Comparison of ENCODE assay signal across 9 cellular contexts in the genomic region with DNA sequence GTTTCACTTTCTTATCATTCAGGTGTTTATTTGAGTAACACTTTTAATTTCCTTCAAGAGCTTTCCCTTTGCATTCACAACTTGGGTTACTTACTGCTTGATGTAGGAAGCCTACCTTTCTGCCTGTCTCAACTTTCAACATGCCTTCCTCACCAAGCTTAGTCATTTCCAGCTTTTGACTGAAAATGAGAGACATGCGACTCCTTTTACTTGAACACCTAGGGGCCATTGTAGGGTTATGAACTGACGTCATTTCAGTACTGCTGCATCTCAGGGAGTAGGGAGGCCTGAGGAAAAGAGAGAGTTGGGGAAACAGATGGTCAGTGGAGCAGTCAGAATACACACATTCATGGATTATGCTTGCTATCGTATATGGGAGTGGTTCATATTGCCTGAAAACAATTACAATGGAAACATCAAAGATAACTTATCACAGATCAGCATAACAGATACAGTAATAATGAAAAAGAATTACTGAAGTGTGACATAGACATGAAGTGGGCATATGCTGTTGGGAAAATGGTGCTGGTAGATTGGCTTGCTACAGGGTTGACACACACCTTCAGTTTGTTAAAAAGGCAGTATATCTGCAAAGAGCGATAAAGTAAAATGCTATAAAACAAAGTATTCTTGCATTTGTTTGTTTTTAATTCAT. TPM values are rescaled to one million over a fixed set of nuclear protein-coding genes. Genes with fewer than 3 reads are reported as not detected.
DNase-seq lines count a peak whose midpoint lies in the region; ATAC-seq and TF ChIP-seq lines count a peak whose summit lies in the region.
"Had no signal": no experiment of that assay in that cellular context is flagged by ENCODE, and none has a peak within 500 bp of the region (broad histone marks: within the 10 kb centered on the region; RNA-seq: fewer than 3 reads in every experiment).

No MANE protein-coding gene starts in this region.

- H3K36me3 ChIP-seq in HEK293 (ENCODE audit: control insufficient read depth in 2 of 2, insufficient read depth in 1 of 2, low read length in 2 of 2): peaks cover 0 to 16% of the 10 kb centered on the region in 2 experiments; a peak in 1 of 3 replicates
- peaks cover 33 to 38% of the 10 kb centered on the region in 2 donors for H3K36me3 ChIP-seq in mucosa of rectum (ENCODE audit: control insufficient read depth in 2 of 2, insufficient read depth in 2 of 2, low read length in 2 of 2)
- H3K36me3 ChIP-seq in aorta (ENCODE audit: control insufficient read depth in 1 of 2, insufficient read depth in 2 of 2, low read length in 1 of 2): peaks cover 2 to 5% of the 10 kb centered on the region in 2 donors
- H3K36me3 ChIP-seq in left ventricle myocardium inferior: peaks cover 27% of the 10 kb centered on the region

- TF ChIP-seq CTCF in HEK293 (tag by site-specific recombination; IDR thresholded peaks at IDR 0.05): no peak
- no peak for TF ChIP-seq CTCF in left ventricle myocardium inferior (IDR thresholded peaks at IDR 0.05; ENCODE audit: borderline replicate concordance)

- DNase-seq in HT1080 (ENCODE audit: low read depth) (peak; percentile 42), NCI-H510A (lab: John Stamatoyannopoulos, UW) (no peak), aorta (no peak), left ventricle myocardium inferior (no peak), AML-193 (lab: John Stamatoyannopoulos, UW) (no peak)

- H3K27me3 ChIP-seq in mucosa of rectum (ENCODE audit: control insufficient read depth in 2 of 2, insufficient read depth in 2 of 2, low read length in 2 of 2) (no peaks in the 10 kb centered on the region), aorta (ENCODE audit: control insufficient read depth in 1 of 2, insufficient read depth in 2 of 2, low read length in 1 of 2) (no peaks in the 10 kb centered on the region), left ventricle myocardium inferior (ENCODE audit: low read depth) (no peaks in the 10 kb centered on the region)

- 91% methylated on average over 4 of the region's 4 CpGs for WGBS in aorta, 2 donors

- no peaks in the 10 kb centered on the region for H3K9me3 ChIP-seq in HEK293 (ENCODE audit: control insufficient read depth, insufficient read depth, low read depth, low read length)
- no peaks in the 10 kb centered on the region for H3K9me3 ChIP-seq in mucosa of rectum (ENCODE audit: control insufficient read depth in 2 of 2, low read length in 2 of 2)
- no peaks in the 10 kb centered on the region for H3K9me3 ChIP-seq in aorta (ENCODE audit: control insufficient read depth, low read length)
- no peaks in the 10 kb centered on the region for H3K9me3 ChIP-seq in left ventricle myocardium inferior (replicated peaks)

- CTCF ChIA-PET in HEK293 (lab: Yijun Ruan, JAX): interaction anchor here (1.1 kb wide), 1 partner anchor 10 kb away, joined by 3 read pairs; no protein-coding TSS in a partner anchor

- intact Hi-C loops in aorta (cut with DNase I): loop anchor here (5.0 kb wide), 2 partner anchors 34 to 44 kb away; no protein-coding TSS in a partner anchor
- intact Hi-C loops in left ventricle myocardium inferior (cut with micrococcal nuclease): no loop called here

- H3K9ac ChIP-seq in mucosa of rectum (ENCODE audit: low read depth in 1 of 2, low read length in 2 of 2): no peak overlapping the region

- H3K4me3 ChIP-seq in HEK293 (ENCODE audit: low read depth, low read length) (no peak overlapping the region), mucosa of rectum (ENCODE audit: low read length in 2 of 2) (no peak overlapping the region), aorta (ENCODE audit: low read length in 2 of 2) (no peak overlapping the region), left ventricle myocardium inferior (no peak overlapping the region)
- H3K4me3 ChIP-seq: skin epidermis had no signal

- H3K27ac ChIP-seq in HEK293 (ENCODE audit: extremely low read depth, low read depth, low read length): no peak overlapping the region
- peak overlapping the region; percentile 12 to 30 for H3K27ac ChIP-seq in mucosa of rectum (ENCODE audit: low read depth in 2 of 2, low read length in 2 of 2)
- H3K27ac ChIP-seq in aorta (ENCODE audit: low read depth in 1 of 2, low read length in 2 of 2): no peak overlapping the region
- no peak overlapping the region for H3K27ac ChIP-seq in left ventricle myocardium inferior (replicated peaks)
- H3K27ac ChIP-seq: skin epidermis had no signal

- POLR2A ChIA-PET in HEK293 (lab: Yijun Ruan, JAX): interaction anchor here (1.1 kb wide), 1 partner anchor 11 kb away, joined by 4 read pairs; no protein-coding TSS in a partner anchor

- peaks cover 6% of the 10 kb centered on the region; the same call in 1 of the 2 replicates for H3K4me1 ChIP-seq in HEK293 (ENCODE audit: control insufficient read depth, insufficient read depth, low read length)
- no peaks in the 10 kb centered on the region for H3K4me1 ChIP-seq in mucosa of rectum (ENCODE audit: control insufficient read depth in 2 of 2, insufficient read depth in 2 of 2, low read length in 2 of 2)
- H3K4me1 ChIP-seq in aorta (ENCODE audit: control insufficient read depth in 1 of 2, insufficient read depth in 2 of 2, low read length in 2 of 2): peaks cover 2 to 13% of the 10 kb centered on the region in 2 donors
- peaks cover 25% of the 10 kb centered on the region for H3K4me1 ChIP-seq in left ventricle myocardium inferior

- ATAC-seq in GM19035 (IDR thresholded peaks at IDR 0.05; ENCODE audit: unreplicated experiment): peak; percentile 98
- ATAC-seq in aorta (ENCODE audit: low FRiP score): no peak

TF ChIP-seq in HEK293, 187 proteins besides CTCF, POLR2A, EP300 and RAD21 (continues in another document):
- TF ChIP-seq, protein P1, sequence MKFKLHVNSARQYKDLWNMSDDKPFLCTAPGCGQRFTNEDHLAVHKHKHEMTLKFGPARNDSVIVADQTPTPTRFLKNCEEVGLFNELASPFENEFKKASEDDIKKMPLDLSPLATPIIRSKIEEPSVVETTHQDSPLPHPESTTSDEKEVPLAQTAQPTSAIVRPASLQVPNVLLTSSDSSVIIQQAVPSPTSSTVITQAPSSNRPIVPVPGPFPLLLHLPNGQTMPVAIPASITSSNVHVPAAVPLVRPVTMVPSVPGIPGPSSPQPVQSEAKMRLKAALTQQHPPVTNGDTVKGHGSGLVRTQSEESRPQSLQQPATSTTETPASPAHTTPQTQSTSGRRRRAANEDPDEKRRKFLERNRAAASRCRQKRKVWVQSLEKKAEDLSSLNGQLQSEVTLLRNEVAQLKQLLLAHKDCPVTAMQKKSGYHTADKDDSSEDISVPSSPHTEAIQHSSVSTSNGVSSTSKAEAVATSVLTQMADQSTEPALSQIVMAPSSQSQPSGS (tag by site-specific recombination; IDR thresholded peaks at IDR 0.05; ENCODE audit: low read depth): peak; percentile 91
- TF ChIP-seq ZNF335 (tag by site-specific recombination; conservative IDR thresholded peaks at IDR 0.05): peak; percentile 64
- peak; percentile 24; the same call in 1 of the 2 replicates for TF ChIP-seq ZXDB (tag by site-specific recombination; IDR thresholded peaks at IDR 0.05)
- peak; percentile 71 for TF ChIP-seq ZNF629 (tag by site-specific recombination; IDR thresholded peaks at IDR 0.05)
- TF ChIP-seq FEZF1 (tag by site-specific recombination; IDR thresholded peaks at IDR 0.05): peak; percentile 58
- TF ChIP-seq ZBTB48 (tag by site-specific recombination; IDR thresholded peaks at IDR 0.05): peak; percentile 64; the same call in 1 of the 2 replicates
- TF ChIP-seq, protein P2, sequence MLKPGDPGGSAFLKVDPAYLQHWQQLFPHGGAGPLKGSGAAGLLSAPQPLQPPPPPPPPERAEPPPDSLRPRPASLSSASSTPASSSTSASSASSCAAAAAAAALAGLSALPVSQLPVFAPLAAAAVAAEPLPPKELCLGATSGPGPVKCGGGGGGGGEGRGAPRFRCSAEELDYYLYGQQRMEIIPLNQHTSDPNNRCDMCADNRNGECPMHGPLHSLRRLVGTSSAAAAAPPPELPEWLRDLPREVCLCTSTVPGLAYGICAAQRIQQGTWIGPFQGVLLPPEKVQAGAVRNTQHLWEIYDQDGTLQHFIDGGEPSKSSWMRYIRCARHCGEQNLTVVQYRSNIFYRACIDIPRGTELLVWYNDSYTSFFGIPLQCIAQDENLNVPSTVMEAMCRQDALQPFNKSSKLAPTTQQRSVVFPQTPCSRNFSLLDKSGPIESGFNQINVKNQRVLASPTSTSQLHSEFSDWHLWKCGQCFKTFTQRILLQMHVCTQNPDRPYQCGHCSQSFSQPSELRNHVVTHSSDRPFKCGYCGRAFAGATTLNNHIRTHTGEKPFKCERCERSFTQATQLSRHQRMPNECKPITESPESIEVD (tag by site-specific recombination; IDR thresholded peaks at IDR 0.05): no peak
- peak; percentile 84 for TF ChIP-seq PRDM1 (tag by site-specific recombination; IDR thresholded peaks at IDR 0.05)
- no peak for TF ChIP-seq ZSCAN30 (tag by site-specific recombination; IDR thresholded peaks at IDR 0.05)
- no peak for TF ChIP-seq ZNF571 (tag by site-specific recombination; IDR thresholded peaks at IDR 0.05)
- 0 out of 2 replicates have a peak, but pooled peaks have one; percentile 37 for TF ChIP-seq TRIM28 (IDR thresholded peaks at IDR 0.05; ENCODE audit: borderline replicate concordance, low read length)
- no peak for TF ChIP-seq GLI2 (tag by site-specific recombination; IDR thresholded peaks at IDR 0.05; ENCODE audit: borderline replicate concordance, low read depth)

RNA-seq across cellular contexts. Expression of a gene that starts 25.7 kb away (rescaled TPM):
- 16.5 and 18.5 TPM in 2 replicates for total RNA-seq in HT1080 (2014; rRNA removed; shearing (Covaris generic))
- 19.8 and 31.4 TPM in 2 replicates for polyA plus RNA-seq in HT1080 (2015; cell fraction: cytosol; rRNA removed)
- 48.9 and 50.5 TPM in 2 replicates for polyA plus RNA-seq in HT1080 (2015; cell fraction: nucleus; rRNA removed)
- total RNA-seq in aorta: 100 to 1,000 TPM; 102 to 114 TPM
- 10 to 100 TPM; 24.9 to 45.3 TPM for polyA plus RNA-seq in aorta
- 39.9 TPM for total RNA-seq in left ventricle myocardium inferior

Comparison
In these comparisons a context has a peak if more than half of its experiments do, and no peak if none do; other contexts are left out.
1. H3K27ac ChIP-seq: peak in mucosa of rectum (2 of 2); none in HEK293 (single experiment), aorta (0 of 2) and left ventricle myocardium inferior (single experiment).